8 cellular contexts compared by ENCODE assay signal in genomic region chr6:36423101-36423824, GRCh38.
DNase-seq lines count a peak whose midpoint lies in the region; ATAC-seq and TF ChIP-seq lines count a peak whose summit lies in the region.

No MANE protein-coding gene starts in this region.

- in situ Hi-C loops in astrocyte of the spinal cord (cut with HindIII; ENCODE audit: low sequenced_read_pairs): no loop called here

- TF ChIP-seq CTCF in astrocyte of the spinal cord (IDR thresholded peaks at IDR 0.05; ENCODE audit: low read depth, low read length): peak; percentile 72
- peak; percentile 75 for TF ChIP-seq CTCF in retinal pigment epithelial cell (conservative IDR thresholded peaks at IDR 0.05; ENCODE audit: low read depth, low read length)

- peak; percentile 96 for ATAC-seq in GM18511 (IDR thresholded peaks at IDR 0.05; ENCODE audit: unreplicated experiment)
- peak; percentile 87 for ATAC-seq in HG03025 (IDR thresholded peaks at IDR 0.05; ENCODE audit: low FRiP score, unreplicated experiment)

- peak overlapping the region; percentile 65 for H3K4me3 ChIP-seq in astrocyte of the spinal cord (ENCODE audit: low read depth, low read length)
- peak overlapping the region; percentile 63 for H3K4me3 ChIP-seq in retinal pigment epithelial cell (ENCODE audit: low read length)

- DNase-seq in 8988T: peak; percentile 73
- DNase-seq in NCI-H2029 treated with DMSO at 0.1 percent for 48 hours (lab: John Stamatoyannopoulos, UW): peak; percentile 97
- DNase-seq in T1000 (lab: John Stamatoyannopoulos, UW): peak; percentile 98
- DNase-seq in astrocyte of the spinal cord (ENCODE audit: low read depth, low spot score): peak; percentile 98
- peak; percentile 59 to 99 (median 94) for DNase-seq in hypothalamus (lab: John Stamatoyannopoulos, UW)
- DNase-seq in retinal pigment epithelial cell (ENCODE audit: low read depth): peak; percentile 93

Comparison
In these comparisons a context has a peak if more than half of its experiments do, and no peak if none do; other contexts are left out.
1. Peak in every context shown above with its lines: DNase-seq, ATAC-seq and H3K4me3 ChIP-seq.